19 cellular contexts compared by ENCODE assay signal in genomic region chr22:46242023-46242422, GRCh38. TPM values are rescaled to one million over a fixed set of nuclear protein-coding genes. Genes with fewer than 3 reads are reported as not detected.
"Had no signal": no experiment of that assay in that cellular context is flagged by ENCODE, and none has a peak within 500 bp of the region (broad histone marks: within the 10 kb centered on the region; RNA-seq: fewer than 3 reads in every experiment).

No MANE protein-coding gene starts in this region.

- H3K27me3 ChIP-seq: foreskin keratinocyte, thyroid gland had no signal

- H3K9ac ChIP-seq: parathyroid adenoma had no signal

- DNase-seq: dermis blood vessel endothelial cell; effector CD4-positive, alpha-beta T cell; endodermal cell; foreskin keratinocyte; hippocampal formation; lower lobe of right lung; naive B cell; nephron progenitor cell; stimulated activated CD4-positive, alpha-beta T cell treated with anti-CD3 and anti-CD28 coated beads, Interleukin-2, amount 100 ng/mL, for 48 hours; stimulated activated naive CD4-positive, alpha-beta T cell treated with Interleukin-2 at 50 U/mL for 16 hours; thyroid gland had no signal

- H3K9me3 ChIP-seq: lower lobe of right lung, prostate gland, thyroid gland had no signal

- H3K4me2 ChIP-seq: smooth muscle cell had no signal

- FAIRE-seq: colon, endothelial cell of umbilical vein, urothelium cell line had no signal

- H3K36me3 ChIP-seq: prostate gland had no signal

- H3K79me2 ChIP-seq: parathyroid adenoma had no signal

- ATAC-seq: foreskin keratinocyte, lower lobe of right lung had no signal

- H3K4me1 ChIP-seq: foreskin keratinocyte, parathyroid adenoma, prostate gland had no signal

- H2AFZ ChIP-seq: parathyroid adenoma had no signal

- H3K4me3 ChIP-seq: lower lobe of right lung, prostate gland, smooth muscle cell, thyroid gland had no signal

- H3K27ac ChIP-seq: foreskin keratinocyte, lower lobe of right lung, parathyroid adenoma, prostate gland, thyroid gland had no signal

RNA-seq across cellular contexts. Expression of gene PKDREJ, which starts 21.1 kb away (rescaled TPM):
- total RNA-seq: dermis blood vessel endothelial cell, endothelial cell of umbilical vein, foreskin keratinocyte, kidney epithelial cell, lower lobe of right lung, renal cortical epithelial cell, smooth muscle cell had no signal
- polyA plus RNA-seq: endothelial cell of umbilical vein had no signal
